In the genomic region with DNA sequence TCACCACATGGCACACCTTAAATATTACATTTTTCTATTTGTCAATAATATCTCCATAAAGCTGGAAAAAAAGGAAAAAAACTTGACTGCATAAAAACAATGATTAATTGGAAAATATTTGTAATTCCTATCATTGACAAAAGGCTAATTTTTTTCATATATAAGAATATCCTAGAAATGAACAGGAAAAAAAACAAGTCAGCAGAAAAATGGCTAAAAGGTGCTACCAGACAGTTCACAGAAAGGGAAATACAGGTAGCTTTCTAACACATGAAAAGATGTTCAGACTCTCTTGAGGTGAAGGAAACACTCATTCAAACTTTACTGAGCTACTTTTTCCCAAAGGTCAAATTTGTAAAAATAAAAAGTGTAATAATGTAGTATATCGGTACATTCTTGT, we compare ENCODE assay signal across 27 cellular contexts.
"Had no signal": no experiment of that assay in that cellular context is flagged by ENCODE, and none has a peak within 500 bp of the region (broad histone marks: within the 10 kb centered on the region; RNA-seq: fewer than 3 reads in every experiment).

No MANE protein-coding gene starts in this region.

- H3K4me3 ChIP-seq: colonic mucosa, coronary artery, dorsolateral prefrontal cortex, esophagus muscularis mucosa, esophagus squamous epithelium, gastrocnemius medialis, heart left ventricle, heart right ventricle had no signal

- DNase-seq: colonic mucosa; cortex of kidney; dermis blood vessel endothelial cell; dorsolateral prefrontal cortex; effector CD4-positive, alpha-beta T cell; effector CD8-positive, alpha-beta T cell; effector memory CD4-positive, alpha-beta T cell; effector memory CD8-positive, alpha-beta T cell; endodermal cell; erythroblast; esophagus squamous epithelium; foreskin fibroblast; foreskin keratinocyte; foreskin melanocyte; gastrocnemius medialis; glutamatergic neuron; head of caudate nucleus; heart left ventricle; heart right ventricle had no signal

- ATAC-seq: effector memory CD8-positive, alpha-beta T cell; esophagus mucosa; foreskin keratinocyte; gastrocnemius medialis; heart left ventricle; heart right ventricle had no signal

- H3K9me3 ChIP-seq: colonic mucosa, esophagus squamous epithelium, gastrocnemius medialis had no signal

- H3K4me1 ChIP-seq: colonic mucosa, esophagus muscularis mucosa, foreskin keratinocyte, gastrocnemius medialis had no signal

- H3K36me3 ChIP-seq: colonic mucosa, esophagus muscularis mucosa, esophagus squamous epithelium, gastrocnemius medialis, heart left ventricle, heart right ventricle had no signal

- H3K27ac ChIP-seq: colonic mucosa, coronary artery, dorsolateral prefrontal cortex, epithelial cell of prostate, esophagus muscularis mucosa, esophagus squamous epithelium, foreskin keratinocyte, gastrocnemius medialis, heart left ventricle, heart right ventricle had no signal

- H3K27me3 ChIP-seq: colonic mucosa, dorsolateral prefrontal cortex, esophagus muscularis mucosa, esophagus squamous epithelium, gastrocnemius medialis, heart left ventricle, heart right ventricle had no signal

- FAIRE-seq: colon, endometrium, endothelial cell of umbilical vein, frontal cortex had no signal
